ENCODE assay signal across 9 cellular contexts in genomic region chr4:80017125-80017854, GRCh38. TPM values are rescaled to one million over a fixed set of nuclear protein-coding genes. Genes with fewer than 3 reads are reported as not detected.
DNase-seq lines count a peak whose midpoint lies in the region; ATAC-seq and TF ChIP-seq lines count a peak whose summit lies in the region.
"Had no signal": no experiment of that assay in that cellular context is flagged by ENCODE, and none has a peak within 500 bp of the region (broad histone marks: within the 10 kb centered on the region; RNA-seq: fewer than 3 reads in every experiment).

No MANE protein-coding gene starts in this region.

- intact Hi-C loops in adrenal gland (cut with DNase I): no loop called here

- WGBS in adrenal gland, 4 donors: 79 to 84% (median 80%) methylated on average over 2 of the region's 2 CpGs

- H3K36me3 ChIP-seq in adrenal gland (replicated peaks in 1 of 2): peaks cover 0 to 21% of the 10 kb centered on the region in 2 donors

- no peak overlapping the region for H3K4me3 ChIP-seq in AG09309 (ENCODE audit: control insufficient read depth, low read depth, low read length)
- H3K4me3 ChIP-seq in adrenal gland: no peak overlapping the region

- TF ChIP-seq CTCF in AG09309 (IDR thresholded peaks at IDR 0.05; ENCODE audit: control insufficient read depth, insufficient read depth, low read depth, low read length, missing control alignments) (no peak), adrenal gland (IDR thresholded peaks at IDR 0.05) (no peak)

- H3K4me1 ChIP-seq in adrenal gland (replicated peaks in 1 of 2): peaks cover 21 to 36% of the 10 kb centered on the region in 2 donors

- no peak for TF ChIP-seq POLR2A in adrenal gland (IDR thresholded peaks at IDR 0.05)

- ATAC-seq in GM21723 (IDR thresholded peaks at IDR 0.05; ENCODE audit: unreplicated experiment) (peak; percentile 64), left lobe of liver (no peak)

- no peaks in the 10 kb centered on the region for H3K27me3 ChIP-seq in adrenal gland

- H3K9me3 ChIP-seq in adrenal gland (replicated peaks in 1 of 3): no peaks in the 10 kb centered on the region

- H3K27ac ChIP-seq in adrenal gland: no peak overlapping the region

- DNase-seq in AG09309 (ENCODE audit: low read depth) (peak; percentile 55), NOMO-1 treated with DMSO at 0.1 percent for 48 hours (lab: John Stamatoyannopoulos, UW; ENCODE audit: unreplicated experiment) (peak; percentile 75), fibroblast of gingiva (ENCODE audit: low read depth) (peak; percentile 74), left lobe of liver (ENCODE audit: low spot score) (no peak), adrenal gland (no peak), NCI-H345 (lab: John Stamatoyannopoulos, UW) (no peak), KG1 (lab: John Stamatoyannopoulos, UW) (no peak)
- DNase-seq: activated B cell treated with CpG ODN at 0.5 μM for 24 hours had no signal

RNA-seq across cellular contexts. Expression of gene ANTXR2, which starts 55.7 kb away (rescaled TPM):
- 31.9 TPM for total RNA-seq in left lobe of liver
- 10 to 100 TPM; 29.2 to 96.6 (median 69.4) TPM for total RNA-seq in adrenal gland
- 10 to 100 TPM in 2 of 3 donors, 1 to 10 TPM in 1; 8.4 to 56.5 (median 10.9) TPM for polyA plus RNA-seq in adrenal gland

Comparison
In these comparisons a context has a peak if more than half of its experiments do, and no peak if none do; other contexts are left out.
1. DNase-seq: peak in AG09309 (single experiment), NOMO-1 treated with DMSO at 0.1 percent for 48 hours (single experiment) and fibroblast of gingiva (single experiment); none in left lobe of liver (single experiment), adrenal gland (0 of 7), NCI-H345 (single experiment) and KG1 (single experiment).